Comparison of ENCODE assay signal across 9 cellular contexts in the genomic region with DNA sequence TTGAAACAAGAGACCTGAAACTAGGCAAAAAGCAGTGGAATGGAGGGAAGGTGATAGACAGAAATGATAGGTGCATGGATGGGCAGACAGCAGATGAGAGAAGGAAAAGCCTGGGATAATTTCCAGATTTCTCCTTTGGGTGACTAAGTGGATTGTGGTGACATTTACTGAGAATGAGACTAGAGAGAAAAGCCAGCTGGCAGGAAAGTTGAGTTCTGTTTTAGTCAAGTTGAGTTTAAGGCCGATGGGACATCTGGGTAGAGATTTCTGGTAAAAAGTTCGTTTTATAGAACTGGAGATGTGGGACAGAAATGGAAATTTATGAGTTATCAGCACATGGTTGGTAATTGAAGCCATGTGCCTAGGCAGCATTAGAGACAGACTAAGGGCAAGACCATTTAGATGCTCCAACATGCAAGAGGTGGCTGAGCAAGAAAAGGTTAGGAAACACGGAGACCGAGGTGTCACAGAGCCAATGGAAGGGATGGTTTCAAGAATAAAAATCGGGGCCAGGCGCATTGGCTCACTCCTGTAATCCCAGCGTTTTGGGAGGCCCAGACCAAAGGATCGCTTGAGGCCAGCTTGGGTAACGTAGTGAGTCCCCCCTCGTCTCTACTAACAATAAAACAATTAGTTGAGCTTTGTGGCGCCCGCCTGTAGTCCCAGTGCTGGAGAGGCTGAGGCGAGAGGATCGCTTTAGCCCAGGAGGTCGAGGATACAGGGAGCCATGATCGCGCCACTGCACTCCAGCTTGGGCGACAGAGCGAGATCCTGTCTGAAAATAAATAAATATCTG. TPM values are rescaled to one million over a fixed set of nuclear protein-coding genes. Genes with fewer than 3 reads are reported as not detected.
DNase-seq lines count a peak whose midpoint lies in the region; ATAC-seq and TF ChIP-seq lines count a peak whose summit lies in the region.
"Had no signal": no experiment of that assay in that cellular context is flagged by ENCODE, and none has a peak within 500 bp of the region (broad histone marks: within the 10 kb centered on the region; RNA-seq: fewer than 3 reads in every experiment).

No MANE protein-coding gene starts in this region.

- DNase-seq in AG04450 (ENCODE audit: low read depth, low spot score) = no peak
- DNase-seq in HCEC 1CT = peak; percentile 31
- no peak for DNase-seq in brain microvascular endothelial cell
- no peak for DNase-seq in DMS 273 (lab: John Stamatoyannopoulos, UW; ENCODE audit: unreplicated experiment)
- DNase-seq: NCI-H774 had no signal

- CTCF ChIA-PET in AG04450 (lab: Charles Lee) = no interaction called here

- POLR2A ChIA-PET in AG04450 (lab: Yijun Ruan, JAX) = interaction anchor here (0.9 kb wide), 1 partner anchor 76 kb away, joined by 4 read pairs; no protein-coding TSS in a partner anchor

- H3K36me3 ChIP-seq in brain microvascular endothelial cell (replicated peaks) (no peaks in the 10 kb centered on the region), muscle layer of colon (ENCODE audit: insufficient read depth, low read length) (no peaks in the 10 kb centered on the region)

- H3K4me3 ChIP-seq in AG04450 (ENCODE audit: low read depth, low read length) = peak overlapping the region; percentile 66
- peak overlapping the region; percentile 79 for H3K4me3 ChIP-seq in brain microvascular endothelial cell (ENCODE audit: low read depth, low read length)
- peak overlapping the region; percentile 58 to 78 for H3K4me3 ChIP-seq in muscle layer of colon (ENCODE audit: low read depth in 1 of 2, low read length in 2 of 2)

- no peak overlapping the region for H3K27ac ChIP-seq in AG04450 (ENCODE audit: low read depth, low read length)
- no peak overlapping the region for H3K27ac ChIP-seq in brain microvascular endothelial cell
- peak overlapping the region; percentile 87 for H3K27ac ChIP-seq in muscle layer of colon (ENCODE audit: low read depth, low read length)

- TF ChIP-seq CTCF in AG04450 (IDR thresholded peaks at IDR 0.05; ENCODE audit: low read depth, low read length) (no peak), brain microvascular endothelial cell (IDR thresholded peaks at IDR 0.05; ENCODE audit: low read depth, low read length, missing control alignments) (no peak)

- peak overlapping the region; percentile 30 for H3K9ac ChIP-seq in muscle layer of colon (ENCODE audit: low read length)

- peaks cover 14% of the 10 kb centered on the region for H3K4me1 ChIP-seq in muscle layer of colon (ENCODE audit: insufficient read depth, low read length)

- in situ Hi-C loops in brain microvascular endothelial cell (cut with HindIII; ENCODE audit: low pct_ligation_motif_present, low sequenced_read_pairs) = no loop called here

- H3K27me3 ChIP-seq in AG04450 (ENCODE audit: control insufficient read depth, insufficient read depth, low read length) (no peaks in the 10 kb centered on the region), brain microvascular endothelial cell (replicated peaks) (no peaks in the 10 kb centered on the region), muscle layer of colon (ENCODE audit: control insufficient read depth in 1 of 2, insufficient read depth in 2 of 2, low read length in 2 of 2) (no peaks in the 10 kb centered on the region)

- H3K9me3 ChIP-seq in AG04450 (ENCODE audit: control insufficient read depth, insufficient read depth, low read length) (peaks cover 3% of the 10 kb centered on the region), muscle layer of colon (ENCODE audit: low read length) (no peaks in the 10 kb centered on the region)

- no peak for ATAC-seq in HG03280 (IDR thresholded peaks at IDR 0.05; ENCODE audit: unreplicated experiment)
- ATAC-seq in GM18867 (IDR thresholded peaks at IDR 0.05; ENCODE audit: unreplicated experiment) = no peak
- no peak for ATAC-seq in HG02938 (IDR thresholded peaks at IDR 0.05; ENCODE audit: unreplicated experiment)

RNA-seq across cellular contexts. Expression of gene DGKH, which starts 9.6 kb away (rescaled TPM):
- 3.3 and 4.3 TPM in 2 replicates for polyA plus RNA-seq in AG04450 (2011; rRNA removed)
- polyA minus RNA-seq in AG04450 (2011; rRNA and poly(A)+ RNA removed) = 16.9 and 18.6 TPM in 2 replicates
